ENCODE assay signal across 9 cellular contexts in genomic region chr9:6068983-6069382, GRCh38.
DNase-seq lines count a peak whose midpoint lies in the region; ATAC-seq, FAIRE-seq and TF ChIP-seq lines count a peak whose summit lies in the region.
"Had no signal": no experiment of that assay in that cellular context is flagged by ENCODE, and none has a peak within 500 bp of the region (broad histone marks: within the 10 kb centered on the region; RNA-seq: fewer than 3 reads in every experiment).

No MANE protein-coding gene starts in this region.

- FAIRE-seq in colon (lab: Jason Lieb, UNC) (peak; percentile 66), urothelium cell line (lab: Jason Lieb, UNC) (no peak)

- peak; percentile 93 for ATAC-seq in GM21367 (IDR thresholded peaks at IDR 0.05; ENCODE audit: unreplicated experiment)
- peak; percentile 88 for ATAC-seq in HG03558 (IDR thresholded peaks at IDR 0.05; ENCODE audit: extremely low read depth, unreplicated experiment)

- POLR2A ChIA-PET in GM10248 (lab: Yijun Ruan, JAX): interaction anchor here (0.7 kb wide), 1 partner anchor 9 kb away, joined by 12 read pairs; no protein-coding TSS in a partner anchor

- DNase-seq in GM10248 (ENCODE audit: extremely low spot score): peak; percentile 74
- DNase-seq in glomerular visceral epithelial cell (ENCODE audit: extremely low spot score): no peak
- DNase-seq in NCI-H510A (lab: John Stamatoyannopoulos, UW): no peak
- no peak for DNase-seq in urothelium cell line (ENCODE audit: low spot score)
- no peak for DNase-seq in activated CD4-positive, alpha-beta T cell treated with anti-CD3 and anti-CD28 coated beads, Interleukin-2, amount 50 U/mL, for 48 hours
- DNase-seq: T-helper 9 cell had no signal

- CTCF ChIA-PET in GM10248 (lab: Yijun Ruan, JAX): interaction anchor here (0.9 to 3.1 kb wide), 8 partner anchors 14 to 237 kb away, joined by 3 to 22 read pairs (median 4); no protein-coding TSS in a partner anchor

- TF ChIP-seq CTCF in GM10248 (IDR thresholded peaks at IDR 0.05; ENCODE audit: control extremely low read depth, extremely low read depth, low read depth, missing control alignments): no peak
